In genomic region chr10:28996947-28997551, GRCh38 we compare ENCODE assay signal across 23 cellular contexts.
"Had no signal": no experiment of that assay in that cellular context is flagged by ENCODE, and none has a peak within 500 bp of the region (broad histone marks: within the 10 kb centered on the region; RNA-seq: fewer than 3 reads in every experiment).

No MANE protein-coding gene starts in this region.

- FAIRE-seq: TTC549 had no signal

- H3K36me3 Mint-ChIP-seq: activated naive CD8-positive, alpha-beta T cell treated with anti-CD3 and anti-CD28 coated beads, Interleukin-2, amount 10 ng/mL, durations not matched to agents 7 days and 5 days; memory B cell; stimulated activated naive B cell treated with anti-CD40 and anti-IgM and Interleukin-4, amounts not matched to agents 10 μg/mL and 1 μg/mL and 100 μg/mL, for 72 hours had no signal

- H3K9me3 Mint-ChIP-seq: activated naive CD4-positive, alpha-beta T cell treated with anti-CD3 and anti-CD28 coated beads for 36 hours; activated naive CD8-positive, alpha-beta T cell treated with anti-CD3 and anti-CD28 coated beads, Interleukin-2, amount 10 ng/mL, durations not matched to agents 7 days and 5 days; activated T-cell treated with anti-CD3 and anti-CD28 coated beads, Interleukin-2, amount 50 U/mL, for 4 hours; memory B cell had no signal

- H3K4me3 ChIP-seq: esophagus squamous epithelium, gastrocnemius medialis, ovary had no signal

- H3K4me1 Mint-ChIP-seq: activated naive CD8-positive, alpha-beta T cell treated with anti-CD3 and anti-CD28 coated beads, Interleukin-2, amount 10 ng/mL, durations not matched to agents 7 days and 5 days; memory B cell; stimulated activated naive B cell treated with anti-CD40 and anti-IgM and Interleukin-4, amounts not matched to agents 10 μg/mL and 1 μg/mL and 100 μg/mL, for 72 hours had no signal

- H3K27ac ChIP-seq: esophagus squamous epithelium, gastrocnemius medialis, neutrophil, ovary had no signal

- H3K27me3 ChIP-seq: gastrocnemius medialis, ovary had no signal

- H3K9me3 ChIP-seq: esophagus squamous epithelium, gastrocnemius medialis, neutrophil, ovary had no signal

- H3K27me3 Mint-ChIP-seq: memory B cell, type B pancreatic cell had no signal

- H3K4me1 ChIP-seq: gastrocnemius medialis had no signal

- H3K4me3 Mint-ChIP-seq: activated naive CD4-positive, alpha-beta T cell treated with anti-CD3 and anti-CD28 coated beads for 36 hours; activated naive CD8-positive, alpha-beta T cell treated with anti-CD3 and anti-CD28 coated beads, Interleukin-2, amount 10 ng/mL, durations not matched to agents 7 days and 5 days; activated T-cell treated with anti-CD3 and anti-CD28 coated beads, Interleukin-2, amount 50 U/mL, for 4 hours; endodermal cell; memory B cell; nephron; stimulated activated naive B cell treated with anti-CD40 and anti-IgM and Interleukin-4, amounts not matched to agents 10 μg/mL and 1 μg/mL and 100 μg/mL, for 72 hours; type B pancreatic cell had no signal

- ATAC-seq: activated T-cell treated with anti-CD3 and anti-CD28 coated beads, Interleukin-2, amount 50 U/mL, for 4 hours; gastrocnemius medialis; left colon; stimulated activated naive B cell treated with anti-CD40 and anti-IgM and Interleukin-4, amounts not matched to agents 10 μg/mL and 1 μg/mL and 100 μg/mL, for 72 hours had no signal

- H3K36me3 ChIP-seq: esophagus squamous epithelium, gastrocnemius medialis, neutrophil, ovary had no signal

- H3K27ac Mint-ChIP-seq: activated naive CD4-positive, alpha-beta T cell treated with anti-CD3 and anti-CD28 coated beads for 36 hours; activated naive CD8-positive, alpha-beta T cell treated with anti-CD3 and anti-CD28 coated beads, Interleukin-2, amount 10 ng/mL, durations not matched to agents 7 days and 5 days; endodermal cell; memory B cell; nephron; stimulated activated naive B cell treated with anti-CD40 and anti-IgM and Interleukin-4, amounts not matched to agents 10 μg/mL and 1 μg/mL and 100 μg/mL, for 72 hours had no signal

- DNase-seq: activated CD4-positive, alpha-beta T cell treated with anti-CD3 and anti-CD28 coated beads, Interleukin-2, amount 50 U/mL, for 48 hours; activated CD8-positive, alpha-beta memory T cell treated with anti-CD3 and anti-CD28 coated beads, Interleukin-2, amount 50 U/mL, for 48 hours; activated naive CD4-positive, alpha-beta T cell treated with anti-CD3 and anti-CD28 coated beads for 36 hours; activated naive CD8-positive, alpha-beta T cell treated with anti-CD3 and anti-CD28 coated beads, Interleukin-2, amount 10 ng/mL, durations not matched to agents 7 days and 5 days; activated T-cell treated with anti-CD3 and anti-CD28 coated beads, Interleukin-2, amount 50 U/mL, for 4 hours; amniotic stem cell; cerebellar nuclear complex; cortex of kidney; endodermal cell; esophagus squamous epithelium; gastrocnemius medialis; hypothalamus; left colon; ovary; stimulated activated CD4-positive, alpha-beta T cell treated with anti-CD3 and anti-CD28 coated beads, Interleukin-2, amount 100 ng/mL, for 48 hours; stimulated activated CD8-positive, alpha-beta memory T cell treated with anti-CD3 and anti-CD28 coated beads, Interleukin-4, amount 100 ng/mL, for 48 hours; stimulated activated naive B cell treated with anti-CD40 and anti-IgM and Interleukin-4, amounts not matched to agents 10 μg/mL and 1 μg/mL and 100 μg/mL, for 72 hours; T-helper 1 cell had no signal
